Comparison of ENCODE assay signal across 11 cellular contexts in the genomic region with DNA sequence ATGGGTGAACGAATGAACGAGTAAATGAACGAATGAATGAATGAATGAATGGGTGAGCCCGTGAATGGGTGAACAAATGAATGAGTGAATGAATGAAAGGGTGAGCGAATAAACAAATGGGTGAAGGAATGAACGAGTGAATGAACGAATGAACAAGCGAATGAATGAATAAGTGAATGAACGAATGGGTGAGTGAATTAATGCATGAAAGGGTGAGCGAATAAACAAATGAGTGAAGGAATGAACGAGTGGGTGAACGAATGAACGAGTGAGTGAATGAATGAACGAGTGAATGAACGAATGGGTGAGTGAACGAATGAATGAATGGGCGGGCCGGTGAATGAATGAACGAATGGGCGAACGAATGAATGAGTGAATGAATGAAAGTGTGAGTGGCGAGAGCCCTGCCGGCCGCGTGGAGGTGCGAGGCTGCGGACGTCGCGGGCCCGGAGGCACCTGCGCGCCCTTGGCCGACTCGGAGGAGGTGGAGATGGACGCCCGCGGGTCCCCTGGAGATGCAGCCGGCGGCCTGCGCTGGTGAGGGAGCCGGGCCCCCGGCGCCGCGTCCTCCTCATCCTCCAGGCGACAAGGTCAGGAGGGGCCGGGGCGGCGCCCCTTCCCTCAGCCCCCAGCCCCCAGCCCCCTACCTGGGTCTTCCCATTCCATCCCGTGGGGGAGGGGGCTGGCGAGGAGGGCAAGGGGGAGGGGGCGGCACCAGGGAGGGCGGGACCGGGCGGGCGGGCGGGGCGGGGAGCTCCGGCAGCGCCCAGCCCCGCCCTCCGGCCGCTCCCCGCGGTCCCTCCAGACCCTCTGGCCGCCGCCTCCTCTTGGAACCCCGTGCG. TPM values are rescaled to one million over a fixed set of nuclear protein-coding genes. Genes with fewer than 3 reads are reported as not detected.
DNase-seq lines count a peak whose midpoint lies in the region; ATAC-seq, FAIRE-seq and TF ChIP-seq lines count a peak whose summit lies in the region.
"Had no signal": no experiment of that assay in that cellular context is flagged by ENCODE, and none has a peak within 500 bp of the region (broad histone marks: within the 10 kb centered on the region; RNA-seq: fewer than 3 reads in every experiment).

No MANE protein-coding gene starts in this region.

- TF ChIP-seq CTCF in A549 (IDR thresholded peaks at IDR 0.05) (no peak), Caco-2 (IDR thresholded peaks at IDR 0.05; ENCODE audit: insufficient read depth in 1 of 2, low read depth in 1 of 2, low read length in 1 of 2, severe bottlenecking in 1 of 2, unreplicated experiment in 1 of 2) (no peak)

- peaks cover 11% of the 10 kb centered on the region for H3K4me1 Mint-ChIP-seq in Caco-2 (ENCODE audit: low read depth, unreplicated experiment)

- POLR2A ChIA-PET in A549 (lab: Yijun Ruan, JAX) (no interaction called here), Caco-2 (lab: Charles Lee) (no interaction called here)

- no peak for TF ChIP-seq POLR2A in A549 (IDR thresholded peaks at IDR 0.05; ENCODE audit: low read length)

- H3K9me3 Mint-ChIP-seq in Caco-2 (ENCODE audit: unreplicated experiment), result peaks cover 22% of the 10 kb centered on the region

- TF ChIP-seq EP300 in A549 (IDR thresholded peaks at IDR 0.05), result no peak

- H3K4me2 ChIP-seq in A549, result peak overlapping the region; percentile 92

- DNase-seq in A549 (ENCODE audit: low read depth in 1 of 2, low spot score in 1 of 2) (peak; percentile 39 to 55), Caco-2 (peak; percentile 42 to 47), RPMI7951 (ENCODE audit: low read depth) (peak; percentile 11), NOMO-1 (lab: John Stamatoyannopoulos, UW; ENCODE audit: unreplicated experiment in 2 of 2) (no peak), Ammon's horn (ENCODE audit: low spot score) (no peak), NCI-H1048 (lab: John Stamatoyannopoulos, UW) (no peak)
- DNase-seq: OCI-M1, stomach had no signal

- H3K27ac Mint-ChIP-seq in Caco-2 (ENCODE audit: unreplicated experiment), result no peak overlapping the region

- TF ChIP-seq RAD21 in A549 (conservative IDR thresholded peaks at IDR 0.05 in 1 of 2, IDR thresholded peaks at IDR 0.05 in 1 of 2), result no peak

- CTCF ChIA-PET in A549 (lab: Yijun Ruan, JAX), result interaction anchor here (0.9 to 3.3 kb wide), 3 partner anchors 8 to 165 kb away, joined by 3 to 13 read pairs (median 5); no protein-coding TSS in a partner anchor
- CTCF ChIA-PET in Caco-2 (lab: Charles Lee), result interaction anchor here (0.6 kb wide), 1 partner anchor 30 kb away, joined by 3 read pairs; no protein-coding TSS in a partner anchor

- BruUV-seq in Caco-2 (replicated peaks; lab: Mats Ljungman, UMichigan), result no TSS peak

- H3K4me3 Mint-ChIP-seq in Caco-2 (ENCODE audit: unreplicated experiment), result peak overlapping the region; percentile 82

- peak overlapping the region in 1 of 2 experiments; percentile 53; a peak in 1 of 6 replicates for H3K27ac ChIP-seq in A549
- H3K27ac ChIP-seq: stomach had no signal

- H3K27me3 ChIP-seq in Caco-2 (replicated peaks; ENCODE audit: control insufficient read depth, insufficient read depth, low read length), result peaks cover 2% of the 10 kb centered on the region; the same call in 1 of the 2 replicates
- H3K27me3 ChIP-seq in iPS-15b (ENCODE audit: control insufficient read depth, insufficient read depth, low read length), result peaks cover 13% of the 10 kb centered on the region

- H3K36me3 Mint-ChIP-seq in Caco-2 (ENCODE audit: insufficient read depth, unreplicated experiment), result peaks cover 12% of the 10 kb centered on the region

- H3K27me3 Mint-ChIP-seq in Caco-2 (ENCODE audit: insufficient read depth, unreplicated experiment), result peaks cover 32% of the 10 kb centered on the region

- 19% methylated on average over 38 of the region's 70 CpGs for WGBS in A549 (ENCODE audit: missing lambda C conversion rate)

- no peak for FAIRE-seq in A549 (lab: Jason Lieb, UNC)
- FAIRE-seq: HTR-8/SVneo had no signal

- H3K4me1 ChIP-seq in A549 (peaks cover 15% of the 10 kb centered on the region; the same call in 2 of the 3 replicates), Caco-2 (no peaks in the 10 kb centered on the region), iPS-15b (ENCODE audit: control insufficient read depth, insufficient read depth, low read length) (no peaks in the 10 kb centered on the region)

- intact Hi-C loops in Caco-2 (cut with micrococcal nuclease; ENCODE audit: unreplicated experiment), result no loop called here

- no peaks in the 10 kb centered on the region for H3K36me3 ChIP-seq in Caco-2 (ENCODE audit: control insufficient read depth, insufficient read depth, low read length)
- no peaks in the 10 kb centered on the region for H3K36me3 ChIP-seq in iPS-15b (ENCODE audit: control insufficient read depth, insufficient read depth, low read length)
- H3K36me3 ChIP-seq: stomach had no signal

- H3K4me3 ChIP-seq in A549, result peak overlapping the region; percentile 43
- peak overlapping the region; percentile 22 for H3K4me3 ChIP-seq in Caco-2 (ENCODE audit: low read depth, low read length)
- H3K4me3 ChIP-seq in iPS-15b (ENCODE audit: low read depth, low read length), result peak overlapping the region; percentile 39
- H3K4me3 ChIP-seq: stomach had no signal

- H3K9me3 ChIP-seq in A549 (no peaks in the 10 kb centered on the region), Caco-2 (no peaks in the 10 kb centered on the region), iPS-15b (ENCODE audit: control insufficient read depth, insufficient read depth, low read length) (no peaks in the 10 kb centered on the region)
- H3K9me3 ChIP-seq: stomach had no signal

- ATAC-seq in A549, result peak; percentile 49 to 55; a peak in 2 of 6 replicates
- ATAC-seq in HG02678 (IDR thresholded peaks at IDR 0.05; ENCODE audit: unreplicated experiment), result no peak

- H3K9ac ChIP-seq in iPS-15b (ENCODE audit: low read depth, low read length), result no peak overlapping the region

TF ChIP-seq in A549, 52 proteins besides CTCF, POLR2A, EP300 and RAD21 (continues in another document):
- TF ChIP-seq SREBF2 (IDR thresholded peaks at IDR 0.05) (no peak), PHF8 (IDR thresholded peaks at IDR 0.05; ENCODE audit: borderline replicate concordance, low read depth) (no peak), BHLHE40 (IDR thresholded peaks at IDR 0.05; ENCODE audit: low read depth, low read length) (no peak), SMC3 (IDR thresholded peaks at IDR 0.05) (no peak), POLR2AphosphoS2 (conservative IDR thresholded peaks at IDR 0.05; ENCODE audit: low read length) (no peak), RARB (CRISPR knock-in tag; IDR thresholded peaks at IDR 0.05) (no peak), CBX8 (IDR thresholded peaks at IDR 0.05) (0 out of 2 replicates have a peak, but pooled peaks have one; percentile 67), MAX (IDR thresholded peaks at IDR 0.05) (peak; percentile 78)

RNA-seq across cellular contexts. Expression of gene ANKRD24, which starts 15.4 kb away (rescaled TPM):
- polyA plus RNA-seq in A549 (2011; rRNA removed) (0.12 and 0.28 TPM in 2 replicates), A549 (2017; fragmentation: RNase III; extraction: RNeasy Plus Mini Kit Qiagen cat#74134 plus additional on column Dnase treatment) (0.28 to 0.54 TPM (median 0.36 TPM) in 3 replicates)
- 0.09 TPM in 2 replicates for polyA plus RNA-seq in A549 (2012; cell fraction: cytosol; rRNA removed)
- polyA plus RNA-seq in A549 (2012; cell fraction: nucleus; rRNA removed), result 0.71 and 0.88 TPM in 2 replicates
- 0.10 and 0.21 TPM in 2 replicates for polyA minus RNA-seq in A549 (2011; rRNA and poly(A)+ RNA removed)
- 0.16 and 0.39 TPM in 2 replicates for total RNA-seq in Caco-2 (2022)
- total RNA-seq in RPMI7951 (2014; rRNA removed; shearing (Covaris generic)), result under 0.01 and 0.12 TPM in 2 replicates

RNA-seq across cellular contexts. Expression of gene SIRT6, which starts 15.5 kb away (rescaled TPM):
- polyA plus RNA-seq in A549 (2011; rRNA removed), result 10.2 and 11.7 TPM in 2 replicates
- 33.0 and 36.6 TPM in 2 replicates for polyA plus RNA-seq in A549 (2012; cell fraction: cytosol; rRNA removed)
- 71.9 and 111 TPM in 2 replicates for polyA plus RNA-seq in A549 (2012; cell fraction: nucleus; rRNA removed)
- polyA plus RNA-seq in A549 (2017; fragmentation: RNase III; extraction: RNeasy Plus Mini Kit Qiagen cat#74134 plus additional on column Dnase treatment), result 20.2 to 22.6 TPM (median 21.6 TPM) in 3 replicates
- 5.5 and 7.5 TPM in 2 replicates for polyA minus RNA-seq in A549 (2011; rRNA and poly(A)+ RNA removed)
- total RNA-seq in Caco-2 (2022), result 18.2 and 20.1 TPM in 2 replicates
- total RNA-seq in RPMI7951 (2014; rRNA removed; shearing (Covaris generic)), result 11.5 and 28.4 TPM in 2 replicates

RNA-seq across cellular contexts. Expression of gene EBI3, which starts 31.5 kb away (rescaled TPM):
- polyA plus RNA-seq in A549 (2011; rRNA removed) (1.1 and 1.4 TPM in 2 replicates), A549 (2017; fragmentation: RNase III; extraction: RNeasy Plus Mini Kit Qiagen cat#74134 plus additional on column Dnase treatment) (3.1 to 3.6 TPM (median 3.3 TPM) in 3 replicates)
- 1.4 and 1.7 TPM in 2 replicates for polyA plus RNA-seq in A549 (2012; cell fraction: cytosol; rRNA removed)
- 2.4 and 3.8 TPM in 2 replicates for polyA plus RNA-seq in A549 (2012; cell fraction: nucleus; rRNA removed)
- 0.39 and 0.99 TPM in 2 replicates for polyA minus RNA-seq in A549 (2011; rRNA and poly(A)+ RNA removed)
- total RNA-seq in Caco-2 (2022), result 0.68 and 0.81 TPM in 2 replicates
- total RNA-seq in RPMI7951 (2014; rRNA removed; shearing (Covaris generic)), result 0.39 and 1.1 TPM in 2 replicates

RNA-seq across cellular contexts. Expression of gene CREB3L3, which starts 44.4 kb away (rescaled TPM):
- polyA plus RNA-seq in A549 (2011; rRNA removed), result 0.05 and 0.07 TPM in 2 replicates
- 0.01 and 0.04 TPM in 2 replicates for polyA plus RNA-seq in A549 (2012; cell fraction: cytosol; rRNA removed)
- 0.09 TPM in 1 of 2 replicates, not detected in the other for polyA plus RNA-seq in A549 (2012; cell fraction: nucleus; rRNA removed)
- polyA plus RNA-seq in A549 (2017; fragmentation: RNase III; extraction: RNeasy Plus Mini Kit Qiagen cat#74134 plus additional on column Dnase treatment), result 0.05 to 0.20 TPM (median 0.08 TPM) in 3 replicates
- polyA minus RNA-seq in A549 (2011; rRNA and poly(A)+ RNA removed), result 0.45 TPM in 1 of 2 replicates, not detected in the other
- 1.1 and 2.3 TPM in 2 replicates for total RNA-seq in Caco-2 (2022)
- not detected in 2 replicates for total RNA-seq in RPMI7951 (2014; rRNA removed; shearing (Covaris generic))

RNA-seq across cellular contexts. Expression of gene YJU2, which starts 49.0 kb away (rescaled TPM):
- polyA plus RNA-seq in A549 (2011; rRNA removed), result 11.4 and 12.3 TPM in 2 replicates
- 24.2 and 25.2 TPM in 2 replicates for polyA plus RNA-seq in A549 (2012; cell fraction: cytosol; rRNA removed)
- polyA plus RNA-seq in A549 (2012; cell fraction: nucleus; rRNA removed), result 25.8 and 28.6 TPM in 2 replicates
- polyA plus RNA-seq in A549 (2017; fragmentation: RNase III; extraction: RNeasy Plus Mini Kit Qiagen cat#74134 plus additional on column Dnase treatment), result 14.9 to 18.0 TPM (median 16.5 TPM) in 3 replicates
- 10.3 and 12.2 TPM in 2 replicates for polyA minus RNA-seq in A549 (2011; rRNA and poly(A)+ RNA removed)
- 19.5 TPM in 2 replicates for total RNA-seq in Caco-2 (2022)
- total RNA-seq in RPMI7951 (2014; rRNA removed; shearing (Covaris generic)), result 20.3 and 22.3 TPM in 2 replicates

Comparison
In these comparisons a context has a peak if more than half of its experiments do, and no peak if none do; other contexts are left out.
1. DNase-seq: peak in A549 (2 of 2), Caco-2 (2 of 2) and RPMI7951 (single experiment); none in NOMO-1 (0 of 2), Ammon's horn (single experiment) and NCI-H1048 (single experiment).
2. Peak in every context shown above with its lines, with median percentiles within 50 percentile points of each other: H3K4me3 ChIP-seq.